ENCODE assay signal across 8 cellular contexts in genomic region chrX:39859991-39860861, GRCh38.
DNase-seq lines count a peak whose midpoint lies in the region; ATAC-seq, FAIRE-seq and TF ChIP-seq lines count a peak whose summit lies in the region.

No MANE protein-coding gene starts in this region.

- H3K36me3 Mint-ChIP-seq in activated naive CD8-positive, alpha-beta T cell treated with anti-CD3 and anti-CD28 coated beads, Interleukin-2, amount 50 U/mL, for 24 hours (ENCODE audit: low read depth), result no peaks in the 10 kb centered on the region
- no peaks in the 10 kb centered on the region for H3K36me3 Mint-ChIP-seq in naive thymus-derived CD4-positive, alpha-beta T cell

- peak; percentile 36 for FAIRE-seq in HTR-8/SVneo (lab: Jason Lieb, UNC)

- H3K4me2 ChIP-seq in DOHH2 (ENCODE audit: low read length), result peak overlapping the region; percentile 36

- peaks cover 63% of the 10 kb centered on the region for H3K4me1 Mint-ChIP-seq in activated naive CD8-positive, alpha-beta T cell treated with anti-CD3 and anti-CD28 coated beads, Interleukin-2, amount 50 U/mL, for 24 hours
- H3K4me1 Mint-ChIP-seq in naive thymus-derived CD4-positive, alpha-beta T cell, result peaks cover 10 to 50% (median 26%) of the 10 kb centered on the region in 7 donors

- intact Hi-C loops in naive thymus-derived CD4-positive, alpha-beta T cell (cut with micrococcal nuclease), result loop anchor here (1.0 to 10.0 kb wide), 9 partner anchors 10 to 1058 kb away; partner anchors contain the start of genes BCOR (in 1 of the 2) and MID1IP1 (in 1 of the 2)

- POLR2A ChIA-PET in naive thymus-derived CD4-positive, alpha-beta T cell (lab: Charles Lee), result no interaction called here

- peaks cover 2% of the 10 kb centered on the region for H3K27me3 Mint-ChIP-seq in activated naive CD8-positive, alpha-beta T cell treated with anti-CD3 and anti-CD28 coated beads, Interleukin-2, amount 50 U/mL, for 24 hours
- H3K27me3 Mint-ChIP-seq in naive thymus-derived CD4-positive, alpha-beta T cell, result no peaks in the 10 kb centered on the region

- CTCF ChIA-PET in naive thymus-derived CD4-positive, alpha-beta T cell (lab: Charles Lee), result interaction anchor here (0.7 kb wide), 1 partner anchor 298 kb away, joined by 3 read pairs; no protein-coding TSS in a partner anchor

- no peak for DNase-seq in HTR-8/SVneo (ENCODE audit: insufficient read length, low spot score)
- peak; percentile 15 to 97 (median 31) for DNase-seq in T-helper 1 cell
- peak; percentile 74 for DNase-seq in activated naive CD8-positive, alpha-beta T cell treated with anti-CD3 and anti-CD28 coated beads, Interleukin-2, amount 50 U/mL, for 24 hours
- peak in 5 of 9 donors; percentile 16 to 74 (median 19) for DNase-seq in naive thymus-derived CD4-positive, alpha-beta T cell
- no peak for DNase-seq in NCI-H2107 (lab: John Stamatoyannopoulos, UW)
- no peak for DNase-seq in amniotic stem cell (lab: John Stamatoyannopoulos, UW)

- H3K79me2 ChIP-seq in DOHH2 (ENCODE audit: control insufficient read depth, low read length), result no peaks in the 10 kb centered on the region

- H3K4me3 ChIP-seq in DOHH2 (ENCODE audit: low read length), result peak overlapping the region; percentile 10; the same call in 1 of the 2 replicates
- no peak overlapping the region for H3K4me3 ChIP-seq in naive thymus-derived CD4-positive, alpha-beta T cell (ENCODE audit: low read length)

- peaks cover 15% of the 10 kb centered on the region for H3K4me1 ChIP-seq in DOHH2 (ENCODE audit: control insufficient read depth, low read length)
- peaks cover 17 to 19% of the 10 kb centered on the region in 2 donors for H3K4me1 ChIP-seq in naive thymus-derived CD4-positive, alpha-beta T cell (ENCODE audit: control insufficient read depth in 2 of 2, insufficient read depth in 2 of 2, low read length in 2 of 2)

- H3K27ac Mint-ChIP-seq in activated naive CD8-positive, alpha-beta T cell treated with anti-CD3 and anti-CD28 coated beads, Interleukin-2, amount 50 U/mL, for 24 hours, result peak overlapping the region; percentile 93
- peak overlapping the region in 8 of 9 donors; percentile 37 to 89 (median 56) for H3K27ac Mint-ChIP-seq in naive thymus-derived CD4-positive, alpha-beta T cell

- H3K4me3 Mint-ChIP-seq in activated naive CD8-positive, alpha-beta T cell treated with anti-CD3 and anti-CD28 coated beads, Interleukin-2, amount 50 U/mL, for 24 hours, result peak overlapping the region; percentile 36
- peak overlapping the region in 6 of 10 donors; percentile 12 to 60 (median 48) for H3K4me3 Mint-ChIP-seq in naive thymus-derived CD4-positive, alpha-beta T cell

- H3K36me3 ChIP-seq in DOHH2 (ENCODE audit: control insufficient read depth, low read length), result no peaks in the 10 kb centered on the region
- H3K36me3 ChIP-seq in naive thymus-derived CD4-positive, alpha-beta T cell (ENCODE audit: control insufficient read depth in 2 of 3, insufficient read depth in 3 of 3, low read length in 3 of 3), result no peaks in the 10 kb centered on the region

- H3K9me3 ChIP-seq in DOHH2 (ENCODE audit: control insufficient read depth, insufficient read depth, low read length), result no peaks in the 10 kb centered on the region
- no peaks in the 10 kb centered on the region for H3K9me3 ChIP-seq in naive thymus-derived CD4-positive, alpha-beta T cell (ENCODE audit: control insufficient read depth in 2 of 3, low read length in 3 of 3)

- ATAC-seq in GM21423 (IDR thresholded peaks at IDR 0.05; ENCODE audit: unreplicated experiment), result peak; percentile 60
- ATAC-seq in activated naive CD8-positive, alpha-beta T cell treated with anti-CD3 and anti-CD28 coated beads, Interleukin-2, amount 50 U/mL, for 24 hours, result peak; percentile 65
- ATAC-seq in naive thymus-derived CD4-positive, alpha-beta T cell, result peak; percentile 40

- no peaks in the 10 kb centered on the region for H3F3A ChIP-seq in DOHH2 (ENCODE audit: control insufficient read depth, insufficient read depth)

- no peaks in the 10 kb centered on the region for H3K9me3 Mint-ChIP-seq in activated naive CD8-positive, alpha-beta T cell treated with anti-CD3 and anti-CD28 coated beads, Interleukin-2, amount 50 U/mL, for 24 hours
- H3K9me3 Mint-ChIP-seq in naive thymus-derived CD4-positive, alpha-beta T cell, result no peaks in the 10 kb centered on the region

- no peaks in the 10 kb centered on the region for H3K9me2 ChIP-seq in DOHH2 (replicated peaks; ENCODE audit: control insufficient read depth, low read length)

- no peak overlapping the region for H3K27ac ChIP-seq in DOHH2 (ENCODE audit: low read depth, low read length)
- H3K27ac ChIP-seq in naive thymus-derived CD4-positive, alpha-beta T cell (ENCODE audit: low read depth, low read length), result no peak overlapping the region

- no peak for TF ChIP-seq CTCF in DOHH2 (IDR thresholded peaks at IDR 0.05; ENCODE audit: low read depth, low read length, poor library complexity, severe bottlenecking)

- H4K20me1 ChIP-seq in DOHH2 (ENCODE audit: control insufficient read depth, insufficient read depth, low read depth, low read length), result no peaks in the 10 kb centered on the region

- H3K27me3 ChIP-seq in DOHH2 (ENCODE audit: control insufficient read depth, low read length), result no peaks in the 10 kb centered on the region
- no peaks in the 10 kb centered on the region for H3K27me3 ChIP-seq in naive thymus-derived CD4-positive, alpha-beta T cell (ENCODE audit: control insufficient read depth in 2 of 2, insufficient read depth in 2 of 2, low read length in 2 of 2)

Comparison
In these comparisons a context has a peak if more than half of its experiments do, and no peak if none do; other contexts are left out.
1. DNase-seq: peak in T-helper 1 cell (5 of 5), activated naive CD8-positive, alpha-beta T cell treated with anti-CD3 and anti-CD28 coated beads, Interleukin-2, amount 50 U/mL, for 24 hours (single experiment) and naive thymus-derived CD4-positive, alpha-beta T cell (5 of 9); none in HTR-8/SVneo (single experiment), NCI-H2107 (single experiment) and amniotic stem cell (single experiment).
2. Peak in every context shown above with its lines, with median percentiles within 50 percentile points of each other: ATAC-seq.